In the genomic region with DNA sequence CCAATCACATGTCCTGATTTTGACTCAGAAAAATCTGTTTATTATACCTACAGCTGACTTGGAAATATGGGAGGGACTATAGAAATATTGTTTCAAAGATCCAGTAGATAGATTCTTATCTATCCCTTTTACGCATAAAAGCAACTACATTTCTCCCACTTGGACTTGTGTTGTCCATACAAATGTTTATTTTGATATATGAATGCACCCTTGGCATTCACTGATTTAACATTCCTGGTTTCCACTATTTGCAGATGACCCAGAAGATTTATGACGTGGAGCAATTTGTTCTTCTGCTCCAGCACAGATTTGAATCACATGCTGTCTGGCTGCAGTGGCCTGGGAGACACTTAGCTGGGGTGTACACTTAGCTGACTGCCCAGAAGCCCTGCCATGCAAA, we compare ENCODE assay signal across 14 cellular contexts.
DNase-seq lines count a peak whose midpoint lies in the region; ATAC-seq and TF ChIP-seq lines count a peak whose summit lies in the region.
"Had no signal": no experiment of that assay in that cellular context is flagged by ENCODE, and none has a peak within 500 bp of the region (broad histone marks: within the 10 kb centered on the region; RNA-seq: fewer than 3 reads in every experiment).

No MANE protein-coding gene starts in this region.

- no peaks in the 10 kb centered on the region for H3K36me3 Mint-ChIP-seq in activated CD4-positive, alpha-beta T cell treated with anti-CD3 and anti-CD28 coated beads for 36 hours (ENCODE audit: low read depth)
- H3K36me3 Mint-ChIP-seq: neural progenitor cell, T-cell had no signal

- H3K4me3 ChIP-seq in LNCaP clone FGC (ENCODE audit: low read depth, low read length) = no peak overlapping the region
- H3K4me3 ChIP-seq in retinal pigment epithelial cell (ENCODE audit: low read length) = no peak overlapping the region
- H3K4me3 ChIP-seq: neural progenitor cell, tibial nerve had no signal

- TF ChIP-seq CTCF in LNCaP clone FGC (IDR thresholded peaks at IDR 0.05; ENCODE audit: control insufficient read depth, extremely low read depth, insufficient read depth) (no peak), retinal pigment epithelial cell (conservative IDR thresholded peaks at IDR 0.05; ENCODE audit: low read depth, low read length) (no peak)

- intact Hi-C loops in activated CD4-positive, alpha-beta T cell treated with anti-CD3 and anti-CD28 coated beads for 36 hours (cut with DNase I, micrococcal nuclease) = loop anchor here (1.0 to 5.0 kb wide), 4 partner anchors 60 to 365 kb away; no protein-coding TSS in a partner anchor

- peaks cover 38% of the 10 kb centered on the region for H3K4me1 Mint-ChIP-seq in activated CD4-positive, alpha-beta T cell treated with anti-CD3 and anti-CD28 coated beads for 36 hours

- H3K27ac Mint-ChIP-seq in activated CD4-positive, alpha-beta T cell treated with anti-CD3 and anti-CD28 coated beads for 36 hours = peak overlapping the region; percentile 86
- H3K27ac Mint-ChIP-seq: neural progenitor cell, T-cell had no signal

- ATAC-seq in activated CD4-positive, alpha-beta T cell treated with anti-CD3 and anti-CD28 coated beads for 36 hours = no peak
- no peak for ATAC-seq in HG02973 (IDR thresholded peaks at IDR 0.05; ENCODE audit: unreplicated experiment)
- ATAC-seq: T-cell had no signal

- CTCF ChIA-PET in activated CD4-positive, alpha-beta T cell treated with anti-CD3 and anti-CD28 coated beads for 36 hours (lab: Charles Lee) = no interaction called here

- H3K4me3 Mint-ChIP-seq in activated CD4-positive, alpha-beta T cell treated with anti-CD3 and anti-CD28 coated beads for 36 hours = no peak overlapping the region
- H3K4me3 Mint-ChIP-seq: neural progenitor cell, T-cell had no signal

- no peaks in the 10 kb centered on the region for H3K9me3 Mint-ChIP-seq in activated CD4-positive, alpha-beta T cell treated with anti-CD3 and anti-CD28 coated beads for 36 hours (ENCODE audit: low read depth)
- H3K9me3 Mint-ChIP-seq: T-cell had no signal

- no peaks in the 10 kb centered on the region for H3K27me3 Mint-ChIP-seq in activated CD4-positive, alpha-beta T cell treated with anti-CD3 and anti-CD28 coated beads for 36 hours
- H3K27me3 Mint-ChIP-seq: T-cell had no signal

- DNase-seq in activated CD4-positive, alpha-beta T cell treated with anti-CD3 and anti-CD28 coated beads for 36 hours = no peak
- no peak for DNase-seq in activated CD4-positive, alpha-beta T cell treated with anti-CD3 and anti-CD28 coated beads for 1 hour
- DNase-seq in LNCaP clone FGC (ENCODE audit: low read depth) (peak; percentile 59), dedifferentiated amniotic fluid mesenchymal stem cell (ENCODE audit: extremely low spot score) (peak; percentile 82), retinal pigment epithelial cell (ENCODE audit: low read depth) (peak; percentile 70), NCI-H187 (lab: John Stamatoyannopoulos, UW) (no peak)
- DNase-seq in stimulated activated CD4-positive, alpha-beta T cell treated with anti-CD3 and anti-CD28 coated beads, Interleukin-1b, Interleukin-23, amount 100 ng/mL, for 48 hours = no peak
- DNase-seq: 8988T; activated CD4-positive, CD25-positive, alpha-beta regulatory T cell; left ventricle myocardium superior; T-cell had no signal

- POLR2A ChIA-PET in activated CD4-positive, alpha-beta T cell treated with anti-CD3 and anti-CD28 coated beads for 36 hours (lab: Charles Lee) = no interaction called here

Comparison
In these comparisons a context has a peak if more than half of its experiments do, and no peak if none do; other contexts are left out.
1. DNase-seq: peak in LNCaP clone FGC (single experiment), dedifferentiated amniotic fluid mesenchymal stem cell (single experiment) and retinal pigment epithelial cell (single experiment); none in activated CD4-positive, alpha-beta T cell treated with anti-CD3 and anti-CD28 coated beads for 36 hours (single experiment), activated CD4-positive, alpha-beta T cell treated with anti-CD3 and anti-CD28 coated beads for 1 hour (single experiment), stimulated activated CD4-positive, alpha-beta T cell treated with anti-CD3 and anti-CD28 coated beads, Interleukin-1b, Interleukin-23, amount 100 ng/mL, for 48 hours (single experiment) and NCI-H187 (0 of 2).